ENCODE assay signal across 7 cellular contexts in the genomic region with DNA sequence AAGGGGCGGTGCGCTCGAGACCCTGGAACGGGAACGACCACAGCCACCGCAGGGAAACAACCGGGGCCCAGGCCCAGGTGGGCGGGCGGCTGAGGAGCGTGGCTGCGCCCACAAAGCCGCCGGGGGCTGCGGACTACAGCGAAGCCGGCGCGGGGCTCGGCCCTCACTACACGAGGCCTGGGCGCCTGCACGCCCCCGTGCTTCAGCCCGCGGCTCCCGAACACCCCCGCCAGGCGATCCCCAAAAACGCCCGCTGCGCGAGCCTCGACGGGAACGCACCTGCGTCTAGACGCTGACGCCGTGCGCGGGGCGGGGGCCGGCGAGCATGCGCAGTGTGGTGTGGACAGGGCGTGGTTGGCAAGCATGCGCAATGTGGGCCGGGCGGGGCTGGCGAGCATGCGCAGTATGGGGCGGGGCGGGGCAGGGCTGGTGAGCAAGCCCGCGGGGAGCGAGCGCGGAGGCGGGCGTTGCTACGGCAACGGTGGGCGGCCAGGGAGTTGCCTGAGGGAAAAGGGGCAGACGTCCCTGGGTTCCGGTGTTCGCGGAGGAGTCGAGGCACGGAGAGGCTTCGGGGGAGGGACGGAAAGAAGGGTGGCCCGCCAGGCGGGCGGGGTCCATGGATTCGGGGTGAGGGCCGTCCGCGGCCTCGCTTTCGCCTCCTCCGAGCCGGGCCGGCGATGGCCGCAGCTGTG. TPM values are rescaled to one million over a fixed set of nuclear protein-coding genes. Genes with fewer than 3 reads are reported as not detected.
A peak's percentile ranks its signal among the peaks of the same experiment; 100 is the strongest.
DNase-seq lines count a peak whose midpoint lies in the region; ATAC-seq, FAIRE-seq and TF ChIP-seq lines count a peak whose summit lies in the region.

RNF32 (plus strand) TSS at position 518 of the 692 bp plus-strand sequence. CDS start 3,104 bp downstream, outside the sequence.

- dilution Hi-C loops in keratinocyte (cut with MboI; ENCODE audit: extremely low pct_ligation_motif_present, low sequenced_read_pairs), result no loop called here

- POLR2A ChIA-PET in activated B cell treated with CpG ODN at 0.5 μM for 24 hours (lab: Charles Lee), result interaction anchor here (1.0 to 1.3 kb wide), 4 partner anchors 134 to 1341 kb away, joined by 3 to 6 read pairs (median 4); partner anchors contain the start of gene LMBR1

- no peaks in the 10 kb centered on the region for H3K9me1 ChIP-seq in keratinocyte (ENCODE audit: control insufficient read depth, extremely low read depth, insufficient read depth, low read length)

- peak within 1 kb of the TSS; percentile 92 for H3K4me3 Mint-ChIP-seq in activated B cell treated with CpG ODN at 0.5 μM for 24 hours

- H4K20me1 ChIP-seq in keratinocyte (ENCODE audit: control insufficient read depth, extremely low read depth, insufficient read depth, low read length), result no peaks in the 10 kb centered on the region

- H3K4me1 Mint-ChIP-seq in activated B cell treated with CpG ODN at 0.5 μM for 24 hours, result peaks cover 29% of the 10 kb centered on the region

- H3K4me1 ChIP-seq in keratinocyte (ENCODE audit: control insufficient read depth, extremely low read depth, insufficient read depth, low read length), result peaks cover 3% of the 10 kb centered on the region

- H3K36me3 Mint-ChIP-seq in activated B cell treated with CpG ODN at 0.5 μM for 24 hours (ENCODE audit: low read depth), result peaks cover 7% of the 10 kb centered on the region

- H3K9ac ChIP-seq in keratinocyte (ENCODE audit: control insufficient read depth, extremely low read depth, insufficient read depth, low read length), result peak within 1 kb of the TSS; percentile 79

- intact Hi-C loops in activated B cell treated with CpG ODN at 0.5 μM for 24 hours (cut with micrococcal nuclease), result loop anchor here (1.0 to 5.0 kb wide), 7 partner anchors 140 to 1638 kb away; partner anchors contain the start of genes INSIG1, LMBR1, NOM1 and PAXIP1

- DNase-seq in NCI-H2171 (lab: John Stamatoyannopoulos, UW) (peak; percentile 92), activated B cell treated with CpG ODN at 0.5 μM for 24 hours (peak; percentile 98), cardiac fibroblast (ENCODE audit: low read depth in 2 of 2) (peak; percentile 92 to 94), keratinocyte (ENCODE audit: low read depth, low spot score) (peak; percentile 62)
- peak; percentile 89 to 100 for DNase-seq in stimulated activated CD4-positive, alpha-beta T cell treated with anti-CD3 and anti-CD28 coated beads, Interleukin-15, amount 100 ng/mL, for 1 hour (ENCODE audit: low read depth in 1 of 2, low spot score in 1 of 2)

- H3K9me3 ChIP-seq in keratinocyte (ENCODE audit: control insufficient read depth, low read depth, low read length), result no peaks in the 10 kb centered on the region

- H3K36me3 ChIP-seq in keratinocyte (ENCODE audit: control insufficient read depth in 2 of 2, extremely low read depth in 1 of 2, insufficient read depth in 2 of 2, low read length in 2 of 2), result no peaks in the 10 kb centered on the region

- H3K4me2 ChIP-seq in keratinocyte (ENCODE audit: control insufficient read depth, extremely low read depth, insufficient read depth, low read depth, low read length), result peak within 1 kb of the TSS; percentile 94

- peaks cover 3% of the 10 kb centered on the region for H3K9me3 Mint-ChIP-seq in activated B cell treated with CpG ODN at 0.5 μM for 24 hours

- H3K4me3 ChIP-seq in cardiac fibroblast (replicated peaks in 1 of 2; ENCODE audit: low read depth in 2 of 2, low read length in 2 of 2), result peak within 1 kb of the TSS; percentile 71 to 80
- peak within 1 kb of the TSS; percentile 55 to 76 (median 63) for H3K4me3 ChIP-seq in keratinocyte (ENCODE audit: control insufficient read depth in 2 of 3, extremely low read depth in 1 of 3, insufficient read depth in 2 of 3, low read depth in 1 of 3, low read length in 3 of 3)

- H3K79me2 ChIP-seq in keratinocyte (ENCODE audit: control insufficient read depth, insufficient read depth, low read length), result no peaks in the 10 kb centered on the region

- CTCF ChIA-PET in activated B cell treated with CpG ODN at 0.5 μM for 24 hours (lab: Charles Lee), result no interaction called here

- H3K27me3 ChIP-seq in keratinocyte (ENCODE audit: control insufficient read depth, extremely low read depth, insufficient read depth, low read length), result no peaks in the 10 kb centered on the region

- peak within 1 kb of the TSS; percentile 96 for H3K27ac Mint-ChIP-seq in activated B cell treated with CpG ODN at 0.5 μM for 24 hours

- peak within 1 kb of the TSS; percentile 68 for H2AFZ ChIP-seq in keratinocyte (ENCODE audit: control insufficient read depth, low read length)

- FAIRE-seq in keratinocyte (lab: Jason Lieb, UNC), result no peak

- ATAC-seq in GM18520 (IDR thresholded peaks at IDR 0.05; ENCODE audit: unreplicated experiment) (peak; percentile 69), HG03045 (IDR thresholded peaks at IDR 0.05; ENCODE audit: unreplicated experiment) (peak; percentile 82), activated B cell treated with CpG ODN at 0.5 μM for 24 hours (ENCODE audit: low read depth) (peak; percentile 84)

- no peak for TF ChIP-seq CTCF in activated B cell treated with CpG ODN at 0.5 μM for 24 hours (IDR thresholded peaks at IDR 0.05)
- no peak for TF ChIP-seq CTCF in cardiac fibroblast (IDR thresholded peaks at IDR 0.05; ENCODE audit: low read depth, low read length)
- no peak for TF ChIP-seq CTCF in keratinocyte (optimal IDR thresholded peaks at IDR 0.05 in 1 of 3, IDR thresholded peaks at IDR 0.05 in 1 of 3, conservative IDR thresholded peaks at IDR 0.05 in 1 of 3; ENCODE audit: extremely low read depth in 1 of 3, insufficient read depth in 2 of 3, low read length in 3 of 3)

- peak within 1 kb of the TSS; percentile 68 for H3K27ac ChIP-seq in keratinocyte (ENCODE audit: control insufficient read depth, insufficient read depth, low read length)

- no peaks in the 10 kb centered on the region for H3K27me3 Mint-ChIP-seq in activated B cell treated with CpG ODN at 0.5 μM for 24 hours

RNA-seq across cellular contexts. Expression of gene RNF32, which starts in this region (rescaled TPM):
- 1.0 and 2.9 TPM in 2 replicates for total RNA-seq in activated B cell treated with CpG ODN at 0.5 μM for 24 hours
- polyA plus RNA-seq in keratinocyte, result 0.34 to 0.76 TPM (median 0.40 TPM) in 3 replicates
- polyA plus RNA-seq in keratinocyte (2011; ENCODE audit: low read depth), result 0.46 TPM
- polyA plus RNA-seq in keratinocyte (2011; cell fraction: cytosol; rRNA removed), result 0.45 and 1.1 TPM in 2 replicates
- 0.33 and 0.47 TPM in 2 replicates for polyA plus RNA-seq in keratinocyte (2011; cell fraction: nucleus; rRNA removed)
- 0.34 and 1.5 TPM in 2 replicates for polyA plus RNA-seq in keratinocyte (2012; ENCODE audit: low replicate concordance)
- 0.10 to 0.35 TPM (median 0.13 TPM) in 3 replicates for polyA minus RNA-seq in keratinocyte
- not detected for polyA minus RNA-seq in keratinocyte (2011; cell fraction: cytosol; rRNA and poly(A)+ RNA removed)
- not detected in 2 replicates for polyA minus RNA-seq in keratinocyte (2011; cell fraction: nucleus; rRNA and poly(A)+ RNA removed)

Comparison
In these comparisons a context has a peak if more than half of its experiments do, and no peak if none do; other contexts are left out.
1. Peak in every context shown above with its lines: DNase-seq, ATAC-seq, H3K4me3 ChIP-seq and H3K27ac ChIP-seq.